8 cellular contexts compared by ENCODE assay signal in the genomic region with DNA sequence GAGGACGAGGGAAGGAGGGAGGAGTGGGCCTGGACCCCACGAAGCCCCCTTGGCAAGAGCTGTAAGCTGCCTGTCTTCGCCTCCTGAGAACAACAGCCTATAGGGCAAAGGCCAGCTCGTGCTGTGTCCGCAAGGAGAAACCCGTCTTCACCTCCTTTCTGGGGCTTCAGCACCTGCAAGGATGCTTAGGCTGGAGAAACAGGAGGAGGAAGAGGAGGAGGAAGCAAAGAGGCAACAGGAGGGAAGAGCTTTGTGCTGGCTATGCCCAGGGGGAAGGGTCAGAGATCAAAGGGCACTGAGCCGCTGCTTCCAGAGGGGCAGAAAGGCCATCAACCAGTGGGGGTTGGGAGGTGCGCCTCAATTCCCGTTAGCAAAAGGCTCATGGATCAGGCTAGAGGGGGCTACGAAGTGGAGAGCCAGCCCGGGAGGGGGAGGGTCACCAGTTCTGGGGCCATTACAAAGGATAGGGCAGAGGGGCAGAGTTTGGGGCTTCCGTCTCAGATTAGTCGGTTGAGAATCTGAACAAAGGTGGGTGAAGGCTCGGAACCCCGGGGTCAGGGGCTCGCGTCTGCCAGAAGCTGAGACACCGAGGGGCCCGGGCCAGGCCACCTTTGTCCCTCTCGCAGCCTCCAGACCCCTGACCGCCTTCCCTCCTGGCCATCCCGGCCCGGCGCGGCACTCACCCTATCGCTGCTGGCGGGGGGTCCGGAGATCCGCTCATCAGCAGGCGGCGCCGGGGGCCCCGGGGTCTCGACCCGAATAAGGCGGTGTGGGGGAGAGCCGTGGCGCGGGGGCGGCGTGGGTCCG. TPM values are rescaled to one million over a fixed set of nuclear protein-coding genes. Genes with fewer than 3 reads are reported as not detected.
DNase-seq lines count a peak whose midpoint lies in the region; ATAC-seq and TF ChIP-seq lines count a peak whose summit lies in the region.

No MANE protein-coding gene starts in this region.

- no peaks in the 10 kb centered on the region for H3F3A ChIP-seq in OCI-LY1 (ENCODE audit: insufficient read depth, low read length)

- H3K9ac ChIP-seq in OCI-LY1 (ENCODE audit: low read length) = peak overlapping the region; percentile 27; the same call in 1 of the 2 replicates

- H3K4me1 ChIP-seq in CD8-positive, alpha-beta memory T cell (ENCODE audit: insufficient read depth, low read length) = peaks cover 11% of the 10 kb centered on the region
- peaks cover 11% of the 10 kb centered on the region for H3K4me1 ChIP-seq in OCI-LY1 (ENCODE audit: insufficient read depth, low read length, severe bottlenecking)
- peaks cover 3 to 8% of the 10 kb centered on the region in 2 donors for H3K4me1 ChIP-seq in esophagus (ENCODE audit: control insufficient read depth in 2 of 2, insufficient read depth in 2 of 2, low read length in 1 of 2)
- peaks cover 16% of the 10 kb centered on the region for H3K4me1 ChIP-seq in osteoblast (ENCODE audit: insufficient read depth, low read length)

- peaks cover 7 to 12% of the 10 kb centered on the region in 2 donors for H3K27me3 Mint-ChIP-seq in CD8-positive, alpha-beta memory T cell

- H3K9me3 Mint-ChIP-seq in CD8-positive, alpha-beta memory T cell = no peaks in the 10 kb centered on the region

- no peaks in the 10 kb centered on the region for H4K20me1 ChIP-seq in OCI-LY1 (ENCODE audit: insufficient read depth, low read length)
- no peaks in the 10 kb centered on the region for H4K20me1 ChIP-seq in osteoblast (ENCODE audit: insufficient read depth, low read length)

- H3K4me2 ChIP-seq in OCI-LY1 (ENCODE audit: low read length) (peak overlapping the region; percentile 67), osteoblast (ENCODE audit: insufficient read depth, low read length) (peak overlapping the region; percentile 32)

- H3K27ac ChIP-seq in CD8-positive, alpha-beta memory T cell (ENCODE audit: low read depth, low read length) = no peak overlapping the region
- H3K27ac ChIP-seq in OCI-LY1 (ENCODE audit: low read depth, low read length, poor library complexity, severe bottlenecking) = no peak overlapping the region
- peak overlapping the region; percentile 50 to 51 for H3K27ac ChIP-seq in esophagus (ENCODE audit: low read depth in 2 of 2, low read length in 1 of 2)
- H3K27ac ChIP-seq in osteoblast (ENCODE audit: low read depth, low read length) = no peak overlapping the region

- DNase-seq in CD8-positive, alpha-beta memory T cell = peak in 1 of 5 donors; percentile 44
- DNase-seq in osteoblast (ENCODE audit: insufficient read length, low spot score, missing footprints) (peak; percentile 66), cortex of kidney (lab: John Stamatoyannopoulos, UW) (no peak), NCI-H748 (lab: John Stamatoyannopoulos, UW; ENCODE audit: unreplicated experiment) (no peak), hippocampal formation (lab: John Stamatoyannopoulos, UW) (no peak)

- H3K36me3 Mint-ChIP-seq in CD8-positive, alpha-beta memory T cell = peaks cover 0 to 4% (median 0%) of the 10 kb centered on the region in 3 donors

- ATAC-seq in GM18868 (IDR thresholded peaks at IDR 0.05; ENCODE audit: unreplicated experiment) = no peak

- no peaks in the 10 kb centered on the region for H3K9me2 ChIP-seq in OCI-LY1 (ENCODE audit: low read depth, low read length)

- CTCF ChIA-PET in CD8-positive, alpha-beta memory T cell (lab: Charles Lee) = interaction anchor here (1.0 to 2.1 kb wide), 5 partner anchors 10 to 19 kb away, joined by 3 to 13 read pairs (median 6); no protein-coding TSS in a partner anchor

- TF ChIP-seq CTCF in OCI-LY1 (IDR thresholded peaks at IDR 0.05; ENCODE audit: low read length) = no peak
- no peak for TF ChIP-seq CTCF in osteoblast (IDR thresholded peaks at IDR 0.05; ENCODE audit: extremely low read depth, low read depth, low read length)

- no peaks in the 10 kb centered on the region for H3K36me3 ChIP-seq in CD8-positive, alpha-beta memory T cell (ENCODE audit: insufficient read depth, low read length)
- no peaks in the 10 kb centered on the region for H3K36me3 ChIP-seq in OCI-LY1 (ENCODE audit: insufficient read depth, low read length)
- H3K36me3 ChIP-seq in esophagus (ENCODE audit: control insufficient read depth in 2 of 2, insufficient read depth in 2 of 2, low read length in 1 of 2) = no peaks in the 10 kb centered on the region
- H3K36me3 ChIP-seq in osteoblast (ENCODE audit: insufficient read depth, low read length) = no peaks in the 10 kb centered on the region

- POLR2A ChIA-PET in CD8-positive, alpha-beta memory T cell (lab: Charles Lee) = interaction anchor here (0.6 to 1.3 kb wide), 3 partner anchors 11 to 685 kb away, joined by 3 to 10 read pairs (median 7); no protein-coding TSS in a partner anchor

- H2AFZ ChIP-seq in OCI-LY1 (ENCODE audit: low read length) (no peak overlapping the region), osteoblast (ENCODE audit: low read length) (peak overlapping the region; percentile 56)

- H3K4me3 ChIP-seq in CD8-positive, alpha-beta memory T cell (ENCODE audit: low read length) = no peak overlapping the region
- H3K4me3 ChIP-seq in OCI-LY1 (ENCODE audit: low read depth, low read length, poor library complexity, severe bottlenecking) = peak overlapping the region; percentile 70
- peak overlapping the region; percentile 33 to 53 for H3K4me3 ChIP-seq in esophagus (ENCODE audit: low read depth in 1 of 2, low read length in 2 of 2)
- H3K4me3 ChIP-seq in osteoblast (ENCODE audit: insufficient read depth, low read length) = peak overlapping the region; percentile 46

- H3K79me2 ChIP-seq in OCI-LY1 (ENCODE audit: insufficient read depth, low read length) (no peaks in the 10 kb centered on the region), osteoblast (ENCODE audit: insufficient read depth, low read length) (no peaks in the 10 kb centered on the region)

- WGBS in esophagus, 2 donors = 16 to 20% methylated on average over 35 to 42 of the region's 42 CpGs

- peak overlapping the region; percentile 80 to 92 (median 85) for H3K4me3 Mint-ChIP-seq in CD8-positive, alpha-beta memory T cell

- no peaks in the 10 kb centered on the region for H3K9me3 ChIP-seq in CD8-positive, alpha-beta memory T cell (ENCODE audit: low read length)
- H3K9me3 ChIP-seq in OCI-LY1 (ENCODE audit: low read length) (no peaks in the 10 kb centered on the region), esophagus (ENCODE audit: control insufficient read depth in 2 of 2, insufficient read depth in 1 of 2, low read depth in 1 of 2, low read length in 1 of 2) (no peaks in the 10 kb centered on the region), osteoblast (ENCODE audit: low read depth, low read length) (no peaks in the 10 kb centered on the region)

- peaks cover 12 to 21% (median 15%) of the 10 kb centered on the region in 3 donors for H3K4me1 Mint-ChIP-seq in CD8-positive, alpha-beta memory T cell

- peak overlapping the region in 7 of 8 donors; percentile 59 to 92 (median 82) for H3K27ac Mint-ChIP-seq in CD8-positive, alpha-beta memory T cell

- no peaks in the 10 kb centered on the region for H3K27me3 ChIP-seq in CD8-positive, alpha-beta memory T cell (ENCODE audit: insufficient read depth, low read length, poor library complexity, severe bottlenecking)
- H3K27me3 ChIP-seq in OCI-LY1 (ENCODE audit: insufficient read depth, low read length) (peaks cover 8% of the 10 kb centered on the region; the same call in 1 of the 2 replicates), esophagus (ENCODE audit: control insufficient read depth in 1 of 2, insufficient read depth in 2 of 2, low read length in 2 of 2) (no peaks in the 10 kb centered on the region), osteoblast (ENCODE audit: insufficient read depth, low read length) (peaks cover 37% of the 10 kb centered on the region)

RNA-seq across cellular contexts. Expression of gene SHF, which starts 0.8 kb away (rescaled TPM):
- total RNA-seq in CD8-positive, alpha-beta memory T cell = 10 to 100 TPM; 25.4 to 29.5 TPM
- 1.5 TPM for polyA plus RNA-seq in CD8-positive, alpha-beta memory T cell
- polyA plus RNA-seq in esophagus = 1 to 10 TPM; 2.1 to 2.4 TPM
- total RNA-seq in osteoblast = 3.3 and 4.1 TPM in 2 replicates

RNA-seq across cellular contexts. Expression of gene DUOX1, which starts 57.2 kb away (rescaled TPM):
- total RNA-seq in CD8-positive, alpha-beta memory T cell = under 1 TPM in 1 of 2 experiments, not detected in 1; 0.11 TPM
- 1.2 TPM for polyA plus RNA-seq in CD8-positive, alpha-beta memory T cell
- polyA plus RNA-seq in esophagus = 100 to 1,000 TPM in 1 of 2 donors, 10 to 100 TPM in 1; 64.7 to 111 TPM
- total RNA-seq in osteoblast = under 0.01 and 0.29 TPM in 2 replicates

RNA-seq across cellular contexts. Expression of gene DUOXA1, which starts 57.3 kb away (rescaled TPM):
- under 1 TPM in 1 of 2 experiments, not detected in 1; 0.09 TPM for total RNA-seq in CD8-positive, alpha-beta memory T cell
- 0.29 TPM for polyA plus RNA-seq in CD8-positive, alpha-beta memory T cell
- polyA plus RNA-seq in esophagus = 100 to 1,000 TPM; 145 to 174 TPM
- total RNA-seq in osteoblast = 0.29 and 0.36 TPM in 2 replicates

Comparison
In these comparisons a context has a peak if more than half of its experiments do, and no peak if none do; other contexts are left out.
1. H3K27ac ChIP-seq: peak in esophagus (2 of 2); none in CD8-positive, alpha-beta memory T cell (single experiment), OCI-LY1 (single experiment) and osteoblast (single experiment).